ENCODE assay signal across 8 cellular contexts in genomic region chr10:78556-78955, GRCh38. TPM values are rescaled to one million over a fixed set of nuclear protein-coding genes. Genes with fewer than 3 reads are reported as not detected.
"Had no signal": no experiment of that assay in that cellular context is flagged by ENCODE, and none has a peak within 500 bp of the region (broad histone marks: within the 10 kb centered on the region; RNA-seq: fewer than 3 reads in every experiment).

No MANE protein-coding gene starts in this region.

- H3K9me3 Mint-ChIP-seq: HFFc6 had no signal

- H3K4me3 Mint-ChIP-seq: HFFc6 had no signal

- DNase-seq: GM23248, GOT3, H7, HFFc6, IMR-90 had no signal

- H3K27ac Mint-ChIP-seq: HFFc6 had no signal

- ATAC-seq: HCT116 had no signal

RNA-seq across cellular contexts. Expression of gene TUBB8, which starts 29.5 kb away (rescaled TPM):
- total RNA-seq: GM23248, H4, HFFc6, HT-29, IMR-90 had no signal
